Comparison of ENCODE assay signal across 23 cellular contexts in the genomic region with DNA sequence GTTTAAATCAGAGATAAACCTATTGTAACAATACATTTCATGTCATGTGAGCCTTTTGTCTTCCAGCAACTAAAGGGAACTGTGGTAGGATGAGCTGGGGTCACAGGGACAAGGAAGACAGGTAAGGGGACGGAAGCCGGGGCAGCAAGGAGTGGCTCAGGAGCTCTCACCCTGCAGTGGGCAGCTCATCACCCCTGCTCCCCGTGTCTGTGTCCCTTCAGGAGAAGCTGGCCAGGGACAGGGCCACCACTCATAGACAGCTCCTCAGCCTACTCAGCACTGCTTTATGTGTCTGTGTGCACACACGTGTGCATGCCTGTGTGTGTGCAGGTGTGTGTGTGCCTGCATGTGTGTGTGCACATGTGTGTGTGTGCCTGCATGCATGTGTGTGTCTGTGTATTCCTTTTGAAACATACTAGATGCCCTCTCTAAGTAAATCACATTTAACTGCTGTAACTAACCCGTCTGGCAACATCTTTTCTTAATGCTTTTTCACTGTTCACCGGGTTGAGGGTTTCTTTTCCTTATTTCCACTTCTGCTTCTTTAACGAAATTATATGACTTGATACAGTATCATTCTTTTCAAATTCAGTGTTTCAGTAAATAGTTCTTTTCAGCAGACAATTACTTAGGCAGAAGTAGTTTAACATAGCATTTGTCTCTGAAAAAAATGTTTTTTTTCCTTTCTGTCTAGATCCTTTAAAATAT. TPM values are rescaled to one million over a fixed set of nuclear protein-coding genes. Genes with fewer than 3 reads are reported as not detected.
A peak's percentile ranks its signal among the peaks of the same experiment; 100 is the strongest.
DNase-seq lines count a peak whose midpoint lies in the region; ATAC-seq and TF ChIP-seq lines count a peak whose summit lies in the region.
"Had no signal": no experiment of that assay in that cellular context is flagged by ENCODE, and none has a peak within 500 bp of the region (broad histone marks: within the 10 kb centered on the region; RNA-seq: fewer than 3 reads in every experiment).

No MANE protein-coding gene starts in this region.

- no peak overlapping the region for H3K9ac ChIP-seq in skeletal muscle tissue (ENCODE audit: low read depth in 1 of 3, low read length in 3 of 3)
- H3K9ac ChIP-seq: KMS-11 had no signal

- no peaks in the 10 kb centered on the region for H3K9me3 Mint-ChIP-seq in CD8-positive, alpha-beta T cell
- no peaks in the 10 kb centered on the region for H3K9me3 Mint-ChIP-seq in immature natural killer cell
- H3K9me3 Mint-ChIP-seq: activated naive CD4-positive, alpha-beta T cell treated with anti-CD3 and anti-CD28 coated beads, Interleukin-2, amount 50 U/mL, for 72 hours; activated T-cell treated with anti-CD3 and anti-CD28 coated beads, Interleukin-2, amount 50 U/mL, for 72 hours; T-helper 2 cell treated with Interferon-gamma antibody and Interleukin-4, amounts not matched to agents 5 μg/mL and 100 μg/mL, for 36 hours had no signal

- H3K4me3 Mint-ChIP-seq in CD8-positive, alpha-beta T cell: no peak overlapping the region
- peak overlapping the region in 1 of 5 donors; percentile 14 for H3K4me3 Mint-ChIP-seq in immature natural killer cell
- H3K4me3 Mint-ChIP-seq: T-helper 2 cell treated with Interferon-gamma antibody and Interleukin-4, amounts not matched to agents 5 μg/mL and 100 μg/mL, for 36 hours had no signal

- TF ChIP-seq CTCF in CD8-positive, alpha-beta T cell (IDR thresholded peaks at IDR 0.05): no peak
- TF ChIP-seq CTCF in adrenal gland (IDR thresholded peaks at IDR 0.05): no peak

- H3K27ac Mint-ChIP-seq in CD8-positive, alpha-beta T cell: peak overlapping the region; percentile 10
- peak overlapping the region in 5 of 6 donors; percentile 44 to 99 (median 66) for H3K27ac Mint-ChIP-seq in immature natural killer cell
- H3K27ac Mint-ChIP-seq: activated naive CD4-positive, alpha-beta T cell treated with anti-CD3 and anti-CD28 coated beads, Interleukin-2, amount 50 U/mL, for 72 hours; T-helper 2 cell treated with Interferon-gamma antibody and Interleukin-4, amounts not matched to agents 5 μg/mL and 100 μg/mL, for 36 hours had no signal

- peaks cover 36% of the 10 kb centered on the region for H3K4me1 Mint-ChIP-seq in CD8-positive, alpha-beta T cell (ENCODE audit: low read depth)
- peaks cover 40 to 45% of the 10 kb centered on the region in 2 donors for H3K4me1 Mint-ChIP-seq in immature natural killer cell

- no peak for ATAC-seq in CD8-positive, alpha-beta T cell
- no peak for ATAC-seq in GM19324 (IDR thresholded peaks at IDR 0.05; ENCODE audit: low FRiP score, unreplicated experiment)
- ATAC-seq: activated naive CD4-positive, alpha-beta T cell treated with anti-CD3 and anti-CD28 coated beads, Interleukin-2, amount 50 U/mL, for 72 hours; activated T-cell treated with anti-CD3 and anti-CD28 coated beads, Interleukin-2, amount 50 U/mL, for 72 hours had no signal

- no peaks in the 10 kb centered on the region for H3K27me3 Mint-ChIP-seq in CD8-positive, alpha-beta T cell (ENCODE audit: low read depth)
- peaks cover 21 to 23% (median 22%) of the 10 kb centered on the region in 3 donors for H3K27me3 Mint-ChIP-seq in immature natural killer cell (ENCODE audit: low read depth in 3 of 3)

- TF ChIP-seq POLR2A in adrenal gland (IDR thresholded peaks at IDR 0.05): no peak

- DNase-seq in CD8-positive, alpha-beta T cell: no peak
- DNase-seq in MV-4-11 (lab: John Stamatoyannopoulos, UW): peak; percentile 16
- DNase-seq in immature natural killer cell: no peak
- no peak for DNase-seq in adrenal gland
- no peak for DNase-seq in NCI-H146 (lab: John Stamatoyannopoulos, UW)
- DNase-seq: activated CD8-positive, alpha-beta memory T cell treated with anti-CD3 and anti-CD28 coated beads for 24 hours; activated T-cell treated with anti-CD3 and anti-CD28 coated beads, Interleukin-2, amount 50 U/mL, for 72 hours; Caco-2; colonic mucosa; foreskin fibroblast; HCEC 1CT; kidney glomerular epithelial cell; NCI-H1105; NCI-H524 treated with DMSO at 0.1 percent for 48 hours; ovary; PC-9; trophoblast cell had no signal

- CTCF ChIA-PET in CD8-positive, alpha-beta T cell (lab: Charles Lee): interaction anchor here (0.7 to 10.6 kb wide), 12 partner anchors 12 to 159 kb away, joined by 3 to 399 read pairs (median 17); no protein-coding TSS in a partner anchor

- intact Hi-C loops in CD8-positive, alpha-beta T cell (cut with DNase I, micrococcal nuclease): loop anchor here (2.0 to 10.0 kb wide), 7 partner anchors 36 to 391 kb away; a partner anchor contains a TSS
- intact Hi-C loops in adrenal gland (cut with DNase I): loop anchor here (5.0 kb wide), 3 partner anchors 71 to 89 kb away; no protein-coding TSS in a partner anchor

- no peaks in the 10 kb centered on the region for H3K9me3 ChIP-seq in CD8-positive, alpha-beta T cell (ENCODE audit: low read length)
- H3K9me3 ChIP-seq in skeletal muscle tissue (ENCODE audit: control insufficient read depth in 3 of 3, low read length in 3 of 3) (no peaks in the 10 kb centered on the region), adrenal gland (replicated peaks in 1 of 3) (no peaks in the 10 kb centered on the region)
- H3K9me3 ChIP-seq: Caco-2, colonic mucosa, ovary, SJSA1 had no signal

- H3K27me3 ChIP-seq in CD8-positive, alpha-beta T cell (ENCODE audit: insufficient read depth, low read length): no peaks in the 10 kb centered on the region
- H3K27me3 ChIP-seq in skeletal muscle tissue (ENCODE audit: control insufficient read depth in 3 of 3, insufficient read depth in 3 of 3, low read length in 3 of 3) (no peaks in the 10 kb centered on the region), adrenal gland (no peaks in the 10 kb centered on the region)
- H3K27me3 ChIP-seq: colonic mucosa, ovary, SJSA1 had no signal

- no peaks in the 10 kb centered on the region for H3K36me3 ChIP-seq in CD8-positive, alpha-beta T cell (ENCODE audit: insufficient read depth, low read length)
- H3K36me3 ChIP-seq in skeletal muscle tissue (ENCODE audit: control insufficient read depth in 3 of 3, insufficient read depth in 3 of 3, low read length in 3 of 3) (peaks cover 0 to 3% (median 0%) of the 10 kb centered on the region in 3 donors), adrenal gland (replicated peaks in 1 of 2) (no peaks in the 10 kb centered on the region)
- H3K36me3 ChIP-seq: colonic mucosa, ovary had no signal

- H3K27ac ChIP-seq in CD8-positive, alpha-beta T cell (ENCODE audit: low read depth, low read length): no peak overlapping the region
- H3K27ac ChIP-seq in skeletal muscle tissue (ENCODE audit: low read depth, low read length): peak overlapping the region; percentile 82
- peak overlapping the region in 1 of 5 donors; percentile 60 for H3K27ac ChIP-seq in adrenal gland
- H3K27ac ChIP-seq: colonic mucosa, KMS-11, PC-9, SJSA1 had no signal

- no peaks in the 10 kb centered on the region for H3K36me3 Mint-ChIP-seq in CD8-positive, alpha-beta T cell
- no peaks in the 10 kb centered on the region for H3K36me3 Mint-ChIP-seq in immature natural killer cell
- H3K36me3 Mint-ChIP-seq: activated naive CD4-positive, alpha-beta T cell treated with anti-CD3 and anti-CD28 coated beads, Interleukin-2, amount 50 U/mL, for 72 hours had no signal

- H3K4me1 ChIP-seq in CD8-positive, alpha-beta T cell (ENCODE audit: insufficient read depth, low read length): peaks cover 40% of the 10 kb centered on the region
- H3K4me1 ChIP-seq in skeletal muscle tissue (ENCODE audit: control insufficient read depth in 3 of 3, insufficient read depth in 3 of 3, low read length in 3 of 3): peaks cover 64 to 73% (median 70%) of the 10 kb centered on the region in 3 donors
- peaks cover 5 to 33% of the 10 kb centered on the region in 2 donors for H3K4me1 ChIP-seq in adrenal gland (replicated peaks in 1 of 2)
- H3K4me1 ChIP-seq: Caco-2, colonic mucosa had no signal

- WGBS in adrenal gland, 4 donors: 80 to 83% (median 81%) methylated on average over 5 to 7 of the region's 7 CpGs

- no peak overlapping the region for H3K4me3 ChIP-seq in CD8-positive, alpha-beta T cell (ENCODE audit: low read depth, low read length)
- H3K4me3 ChIP-seq in skeletal muscle tissue (ENCODE audit: low read length in 3 of 3) (no peak overlapping the region), adrenal gland (no peak overlapping the region)
- H3K4me3 ChIP-seq: colonic mucosa, ovary, PC-9, SJSA1 had no signal

- POLR2A ChIA-PET in CD8-positive, alpha-beta T cell (lab: Charles Lee): interaction anchor here (1.4 to 6.8 kb wide), 2 partner anchors 21 to 31 kb away, joined by 3 to 119 read pairs; no protein-coding TSS in a partner anchor

RNA-seq across cellular contexts. Expression of a gene that starts 44.2 kb away (rescaled TPM):
- 100 to 1,000 TPM; 127 to 128 TPM for total RNA-seq in CD8-positive, alpha-beta T cell
- polyA plus RNA-seq in immature natural killer cell (100 to 1,000 TPM in 1 of 3 donors, 10 to 100 TPM in 2; 62.5 to 137 (median 80.0) TPM), adrenal gland (10 to 100 TPM; 44.6 to 63.1 (median 57.4) TPM)
- total RNA-seq in skeletal muscle tissue (65.8 TPM), adrenal gland (10 to 100 TPM; 18.7 to 79.7 (median 51.8) TPM)
